ENCODE assay signal across 8 cellular contexts in the genomic region with DNA sequence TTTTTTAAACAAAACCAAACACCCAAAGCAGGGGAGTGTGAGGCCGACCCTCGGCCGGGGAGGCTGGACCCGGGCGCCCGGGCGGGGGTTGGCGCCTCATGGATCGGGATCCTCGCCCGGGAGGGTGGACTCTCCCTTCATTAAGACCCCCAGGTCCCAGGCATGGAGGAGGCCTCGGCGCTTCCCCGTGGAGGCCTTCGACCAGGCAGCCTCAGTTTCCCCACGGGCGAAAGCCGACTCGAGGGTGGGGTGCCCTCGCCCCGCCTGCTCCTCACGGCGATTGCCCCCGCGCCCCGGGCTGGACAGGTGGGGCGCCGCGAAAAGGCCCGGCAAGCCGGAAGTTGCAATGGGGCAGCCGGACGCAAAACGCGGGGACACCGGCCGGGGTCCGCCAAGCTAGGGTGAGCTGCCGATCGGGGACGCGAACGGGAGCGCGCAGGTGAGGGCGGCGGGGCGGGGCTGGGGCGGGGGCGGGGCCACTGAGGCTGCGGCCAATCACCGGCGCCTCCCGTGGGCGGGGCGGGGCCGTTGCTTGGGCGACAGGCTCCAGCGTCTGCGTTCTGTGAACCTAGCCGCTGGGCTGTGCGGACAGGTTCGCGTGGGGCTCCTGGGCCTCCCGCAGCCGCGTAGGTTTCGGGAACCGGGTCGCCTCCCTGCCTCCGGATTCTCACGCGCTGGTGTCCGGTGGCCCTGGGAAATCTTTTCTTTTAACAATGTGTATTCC. TPM values are rescaled to one million over a fixed set of nuclear protein-coding genes. Genes with fewer than 3 reads are reported as not detected.
DNase-seq lines count a peak whose midpoint lies in the region; ATAC-seq, FAIRE-seq and TF ChIP-seq lines count a peak whose summit lies in the region.

No MANE protein-coding gene starts in this region.

- no peak; a peak in 1 of 5 replicates for TF ChIP-seq RAD21 in A549 (conservative IDR thresholded peaks at IDR 0.05 in 1 of 2, IDR thresholded peaks at IDR 0.05 in 1 of 2)

- FAIRE-seq in A549 (lab: Jason Lieb, UNC) (no peak), small intestine (lab: Jason Lieb, UNC) (no peak)

- intact Hi-C loops in breast epithelium (cut with DNase I; ENCODE audit: low total_unique reads): no loop called here

- peak; percentile 96 to 98 for ATAC-seq in A549
- ATAC-seq in GM18867 (IDR thresholded peaks at IDR 0.05; ENCODE audit: unreplicated experiment): peak; percentile 87
- ATAC-seq in HG03095 (IDR thresholded peaks at IDR 0.05; ENCODE audit: unreplicated experiment): peak; percentile 66

- DNase-seq in A549 (ENCODE audit: low read depth in 1 of 2, low spot score in 1 of 2) (peak; percentile 91 to 95), NCI-H2171 treated with DMSO at 0.1 percent for 48 hours (lab: John Stamatoyannopoulos, UW) (peak; percentile 91), WERI-Rb-1 (peak; percentile 95), breast epithelium (ENCODE audit: low spot score in 2 of 2) (peak; percentile 92 to 93), iPS-NIHi7 (ENCODE audit: extremely low spot score) (peak; percentile 96), small intestine (peak; percentile 91)

- WGBS in A549 (ENCODE audit: missing lambda C conversion rate): 3% methylated on average over 40 of the region's 74 CpGs
- WGBS in small intestine, 3 donors: 0 to 1% (median 1%) methylated on average over 48 to 74 of the region's 74 CpGs

- no peaks in the 10 kb centered on the region; the same call in 1 of the 2 replicates for H3K36me3 ChIP-seq in WERI-Rb-1
- no peaks in the 10 kb centered on the region for H3K36me3 ChIP-seq in breast epithelium
- no peaks in the 10 kb centered on the region for H3K36me3 ChIP-seq in small intestine (ENCODE audit: control insufficient read depth in 2 of 2, insufficient read depth in 2 of 2, low read length in 2 of 2)

- H3K4me2 ChIP-seq in A549: peak overlapping the region; percentile 89

- H3K4me3 ChIP-seq in A549: peak overlapping the region; percentile 59
- peak overlapping the region; percentile 72 for H3K4me3 ChIP-seq in WERI-Rb-1 (ENCODE audit: low read depth, low read length)
- peak overlapping the region; percentile 47 to 84 (median 66) for H3K4me3 ChIP-seq in breast epithelium
- H3K4me3 ChIP-seq in small intestine (ENCODE audit: low read depth in 1 of 2, low read length in 2 of 2): peak overlapping the region; percentile 24 to 75

- H3K27ac ChIP-seq in A549 (peak overlapping the region; percentile 88 to 95), WERI-Rb-1 (peak overlapping the region; percentile 97), breast epithelium (peak overlapping the region; percentile 89 to 97), small intestine (ENCODE audit: low read depth in 1 of 2, low read length in 1 of 2) (peak overlapping the region; percentile 70 to 88)

- POLR2A ChIA-PET in A549 (lab: Yijun Ruan, JAX): interaction anchor here (0.6 to 1.7 kb wide), 14 partner anchors 8 to 85 kb away, joined by 3 to 9 read pairs (median 4); a partner anchor contains a TSS

- H3K27me3 ChIP-seq in WERI-Rb-1 (ENCODE audit: insufficient read depth, low read depth, severe bottlenecking): no peaks in the 10 kb centered on the region
- no peaks in the 10 kb centered on the region for H3K27me3 ChIP-seq in breast epithelium
- no peaks in the 10 kb centered on the region for H3K27me3 ChIP-seq in small intestine (ENCODE audit: control insufficient read depth in 2 of 2, insufficient read depth in 2 of 2, low read length in 2 of 2)

- H3K9me3 ChIP-seq in A549: no peaks in the 10 kb centered on the region
- H3K9me3 ChIP-seq in WERI-Rb-1 (ENCODE audit: severe bottlenecking): no peaks in the 10 kb centered on the region
- no peaks in the 10 kb centered on the region for H3K9me3 ChIP-seq in breast epithelium
- no peaks in the 10 kb centered on the region for H3K9me3 ChIP-seq in small intestine (ENCODE audit: control insufficient read depth, low read depth)

- TF ChIP-seq POLR2A in A549 (IDR thresholded peaks at IDR 0.05; ENCODE audit: low read length) (peak; percentile 86), breast epithelium (IDR thresholded peaks at IDR 0.05) (peak; percentile 18)

- H3K4me1 ChIP-seq in A549 (0 out of 3 replicates have a peak, but pooled peaks cover 3% of the 10 kb centered on the region), breast epithelium (no peaks in the 10 kb centered on the region), small intestine (ENCODE audit: control insufficient read depth in 2 of 2, insufficient read depth in 1 of 2, low read depth in 1 of 2, low read length in 1 of 2) (no peaks in the 10 kb centered on the region)

- no peak for TF ChIP-seq EP300 in A549 (IDR thresholded peaks at IDR 0.05)

- CTCF ChIA-PET in A549 (lab: Yijun Ruan, JAX): interaction anchor here (1.1 to 1.4 kb wide), 6 partner anchors 8 to 23 kb away, joined by 3 to 4 read pairs (median 4); no protein-coding TSS in a partner anchor

- no peak for TF ChIP-seq CTCF in A549 (IDR thresholded peaks at IDR 0.05)
- no peak for TF ChIP-seq CTCF in WERI-Rb-1 (IDR thresholded peaks at IDR 0.05; ENCODE audit: low read depth, low read length)
- no peak for TF ChIP-seq CTCF in breast epithelium (IDR thresholded peaks at IDR 0.05)

TF ChIP-seq in A549, 52 proteins besides CTCF, POLR2A, EP300 and RAD21 (continues in another document):
- TF ChIP-seq GATA3 (IDR thresholded peaks at IDR 0.05; ENCODE audit: borderline replicate concordance): peak; percentile 29; the same call in 1 of the 2 replicates
- TF ChIP-seq RARB (CRISPR knock-in tag; IDR thresholded peaks at IDR 0.05): no peak
- no peak for TF ChIP-seq HOXA7 (CRISPR knock-in tag; IDR thresholded peaks at IDR 0.05)
- no peak for TF ChIP-seq RCOR1 (IDR thresholded peaks at IDR 0.05; ENCODE audit: low read depth, low read length)
- TF ChIP-seq MAZ (IDR thresholded peaks at IDR 0.05; ENCODE audit: borderline replicate concordance, low read depth, low read length): 0 out of 2 replicates have a peak, but pooled peaks have one; percentile 48
- peak; percentile 81 to 83; a peak in 4 of 5 replicates for TF ChIP-seq JUN (IDR thresholded peaks at IDR 0.05)
- TF ChIP-seq NFE2L2 (conservative IDR thresholded peaks at IDR 0.05; ENCODE audit: low read length): no peak
- TF ChIP-seq TFCP2L1 (CRISPR knock-in tag; IDR thresholded peaks at IDR 0.05): no peak
- TF ChIP-seq KDM1A (IDR thresholded peaks at IDR 0.05; ENCODE audit: low read depth): no peak
- TF ChIP-seq, protein P1, sequence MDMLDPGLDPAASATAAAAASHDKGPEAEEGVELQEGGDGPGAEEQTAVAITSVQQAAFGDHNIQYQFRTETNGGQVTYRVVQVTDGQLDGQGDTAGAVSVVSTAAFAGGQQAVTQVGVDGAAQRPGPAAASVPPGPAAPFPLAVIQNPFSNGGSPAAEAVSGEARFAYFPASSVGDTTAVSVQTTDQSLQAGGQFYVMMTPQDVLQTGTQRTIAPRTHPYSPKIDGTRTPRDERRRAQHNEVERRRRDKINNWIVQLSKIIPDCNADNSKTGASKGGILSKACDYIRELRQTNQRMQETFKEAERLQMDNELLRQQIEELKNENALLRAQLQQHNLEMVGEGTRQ (IDR thresholded peaks at IDR 0.05): no peak
- TF ChIP-seq, protein P2, sequence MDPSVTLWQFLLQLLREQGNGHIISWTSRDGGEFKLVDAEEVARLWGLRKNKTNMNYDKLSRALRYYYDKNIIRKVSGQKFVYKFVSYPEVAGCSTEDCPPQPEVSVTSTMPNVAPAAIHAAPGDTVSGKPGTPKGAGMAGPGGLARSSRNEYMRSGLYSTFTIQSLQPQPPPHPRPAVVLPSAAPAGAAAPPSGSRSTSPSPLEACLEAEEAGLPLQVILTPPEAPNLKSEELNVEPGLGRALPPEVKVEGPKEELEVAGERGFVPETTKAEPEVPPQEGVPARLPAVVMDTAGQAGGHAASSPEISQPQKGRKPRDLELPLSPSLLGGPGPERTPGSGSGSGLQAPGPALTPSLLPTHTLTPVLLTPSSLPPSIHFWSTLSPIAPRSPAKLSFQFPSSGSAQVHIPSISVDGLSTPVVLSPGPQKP (IDR thresholded peaks at IDR 0.05; ENCODE audit: low read depth, low read length): no peak
- TF ChIP-seq PHF8 (IDR thresholded peaks at IDR 0.05; ENCODE audit: borderline replicate concordance, low read depth): peak; percentile 58
- no peak for TF ChIP-seq ZC3H11A (IDR thresholded peaks at IDR 0.05)

RNA-seq across cellular contexts. Expression of a gene that starts 6.0 kb away (rescaled TPM):
- polyA plus RNA-seq in A549 (2011; rRNA removed): 3.1 and 4.3 TPM in 2 replicates
- 14.1 and 22.4 TPM in 2 replicates for polyA plus RNA-seq in A549 (2012; cell fraction: cytosol; rRNA removed)
- 19.0 and 35.0 TPM in 2 replicates for polyA plus RNA-seq in A549 (2012; cell fraction: nucleus; rRNA removed)
- polyA plus RNA-seq in A549 (2017; fragmentation: RNase III; extraction: RNeasy Plus Mini Kit Qiagen cat#74134 plus additional on column Dnase treatment): 8.5 to 9.6 TPM (median 9.2 TPM) in 3 replicates
- polyA minus RNA-seq in A549 (2011; rRNA and poly(A)+ RNA removed): 2.6 and 3.3 TPM in 2 replicates
- total RNA-seq in breast epithelium: 10 to 100 TPM; 12.5 to 18.9 (median 13.4) TPM
- 10 to 100 TPM; 15.4 to 17.7 (median 16.9) TPM for polyA plus RNA-seq in small intestine

RNA-seq across cellular contexts. Expression of a gene that starts 7.3 kb away (rescaled TPM):
- polyA plus RNA-seq in A549 (2011; rRNA removed) (0.08 and 0.09 TPM in 2 replicates), A549 (2017; fragmentation: RNase III; extraction: RNeasy Plus Mini Kit Qiagen cat#74134 plus additional on column Dnase treatment) (not detected in 3 replicates), small intestine (under 1 TPM in 1 of 3 donors, not detected in 2; 0.03 TPM)
- not detected in 2 replicates for polyA plus RNA-seq in A549 (2012; cell fraction: cytosol; rRNA removed)
- 0.12 TPM in 1 of 2 replicates, not detected in the other for polyA plus RNA-seq in A549 (2012; cell fraction: nucleus; rRNA removed)
- not detected in 2 replicates for polyA minus RNA-seq in A549 (2011; rRNA and poly(A)+ RNA removed)
- total RNA-seq in breast epithelium: not detected

RNA-seq across cellular contexts. Expression of a gene that starts 28.5 kb away (rescaled TPM):
- 0.72 and 1.8 TPM in 2 replicates for polyA plus RNA-seq in A549 (2011; rRNA removed)
- 0.79 and 1.8 TPM in 2 replicates for polyA plus RNA-seq in A549 (2012; cell fraction: cytosol; rRNA removed)
- polyA plus RNA-seq in A549 (2012; cell fraction: nucleus; rRNA removed): 2.2 and 2.3 TPM in 2 replicates
- 5.9 to 6.2 TPM (median 6.1 TPM) in 3 replicates for polyA plus RNA-seq in A549 (2017; fragmentation: RNase III; extraction: RNeasy Plus Mini Kit Qiagen cat#74134 plus additional on column Dnase treatment)
- polyA minus RNA-seq in A549 (2011; rRNA and poly(A)+ RNA removed): 2.4 and 3.4 TPM in 2 replicates
- 1 to 10 TPM; 4.0 to 5.6 (median 5.6) TPM for total RNA-seq in breast epithelium
- polyA plus RNA-seq in small intestine: 10 to 100 TPM; 10.8 to 12.3 (median 11.4) TPM

RNA-seq across cellular contexts. Expression of a gene that starts 40.9 kb away (rescaled TPM):
- 8.9 and 12.4 TPM in 2 replicates for polyA plus RNA-seq in A549 (2011; rRNA removed)
- polyA plus RNA-seq in A549 (2012; cell fraction: cytosol; rRNA removed): 12.0 and 13.2 TPM in 2 replicates
- 12.0 and 15.8 TPM in 2 replicates for polyA plus RNA-seq in A549 (2012; cell fraction: nucleus; rRNA removed)
- polyA plus RNA-seq in A549 (2017; fragmentation: RNase III; extraction: RNeasy Plus Mini Kit Qiagen cat#74134 plus additional on column Dnase treatment): 18.8 to 32.0 TPM (median 20.2 TPM) in 3 replicates
- 4.7 and 8.6 TPM in 2 replicates for polyA minus RNA-seq in A549 (2011; rRNA and poly(A)+ RNA removed)
- 10 to 100 TPM in 2 of 3 donors, 1 to 10 TPM in 1; 9.1 to 17.0 (median 12.0) TPM for total RNA-seq in breast epithelium
- polyA plus RNA-seq in small intestine: 1,000 to 10,000 TPM in 1 of 3 donors, 100 to 1,000 TPM in 2; 209 to 1,061 (median 804) TPM

Comparison
In these comparisons a context has a peak if more than half of its experiments do, and no peak if none do; other contexts are left out.
1. Peak in every context shown above with its lines: DNase-seq, ATAC-seq, H3K4me3 ChIP-seq and H3K27ac ChIP-seq.